In the genomic region with DNA sequence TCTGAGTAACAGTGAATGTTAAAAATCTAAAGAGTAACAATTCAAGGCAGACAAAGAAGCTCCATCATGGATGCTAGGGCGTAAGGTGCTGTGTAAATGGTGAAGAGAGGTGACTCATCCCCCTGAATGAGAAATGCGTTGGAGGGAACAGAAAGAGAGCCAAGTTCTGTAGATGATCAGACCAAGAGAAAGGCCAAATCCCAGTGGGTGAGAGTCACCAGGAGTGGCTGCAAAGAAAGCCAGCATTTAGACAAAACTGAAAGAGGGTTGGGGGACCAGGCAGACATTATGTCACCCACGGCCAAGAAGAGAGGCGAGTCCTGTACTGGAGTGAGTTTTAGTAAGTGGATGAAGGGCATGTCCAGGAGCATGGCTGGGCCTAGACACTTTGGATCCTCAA, we compare ENCODE assay signal across 14 cellular contexts.
DNase-seq lines count a peak whose midpoint lies in the region; ATAC-seq lines count a peak whose summit lies in the region.
"Had no signal": no experiment of that assay in that cellular context is flagged by ENCODE, and none has a peak within 500 bp of the region (broad histone marks: within the 10 kb centered on the region; RNA-seq: fewer than 3 reads in every experiment).

No MANE protein-coding gene starts in this region.

- ATAC-seq in GM18502 (IDR thresholded peaks at IDR 0.05; ENCODE audit: poor library complexity, unreplicated experiment) = no peak

- peak; percentile 23 for DNase-seq in DMS53 (lab: John Stamatoyannopoulos, UW)
- no peak for DNase-seq in DMS53 treated with DMSO at 0.1 percent for 48 hours (lab: John Stamatoyannopoulos, UW; ENCODE audit: unreplicated experiment)
- peak; percentile 94 for DNase-seq in NCI-H226
- DNase-seq in cerebellum (ENCODE audit: low spot score) = peak; percentile 16
- peak; percentile 82 for DNase-seq in skeletal muscle cell (ENCODE audit: low read depth)
- DNase-seq in stimulated activated CD4-positive, alpha-beta T cell treated with anti-CD3 and anti-CD28 coated beads, Interleukin-2, amount 100 ng/mL, for 48 hours = no peak
- no peak for DNase-seq in COR-L47 (lab: John Stamatoyannopoulos, UW)
- DNase-seq: activated CD4-positive, alpha-beta T cell treated with anti-CD3 and anti-CD28 coated beads, Interleukin-2, amount 50 U/mL, for 1 hour; NCI-H1092; NCI-H2227 treated with DMSO at 0.1 percent for 48 hours; ovary; PC-9 had no signal

- H3K4me3 ChIP-seq in skeletal muscle cell (ENCODE audit: low read depth, low read length) = no peak overlapping the region
- H3K4me3 ChIP-seq: ovary, PC-9, tibial nerve had no signal

Comparison
In these comparisons a context has a peak if more than half of its experiments do, and no peak if none do; other contexts are left out.
1. DNase-seq: peak in DMS53 (single experiment), NCI-H226 (single experiment), cerebellum (single experiment) and skeletal muscle cell (single experiment); none in DMS53 treated with DMSO at 0.1 percent for 48 hours (single experiment), stimulated activated CD4-positive, alpha-beta T cell treated with anti-CD3 and anti-CD28 coated beads, Interleukin-2, amount 100 ng/mL, for 48 hours (0 of 2) and COR-L47 (single experiment).